ENCODE assay signal across 22 cellular contexts in genomic region chr2:109142416-109143210, GRCh38. TPM values are rescaled to one million over a fixed set of nuclear protein-coding genes. Genes with fewer than 3 reads are reported as not detected.
DNase-seq lines count a peak whose midpoint lies in the region; ATAC-seq and TF ChIP-seq lines count a peak whose summit lies in the region.
"Had no signal": no experiment of that assay in that cellular context is flagged by ENCODE, and none has a peak within 500 bp of the region (broad histone marks: within the 10 kb centered on the region; RNA-seq: fewer than 3 reads in every experiment).

No MANE protein-coding gene starts in this region.

- no peaks in the 10 kb centered on the region for H3F3A ChIP-seq in neural cell (ENCODE audit: insufficient read depth, low read length, poor library complexity, severe bottlenecking)

- H3K4me1 ChIP-seq in BLaER1 (peaks cover 80% of the 10 kb centered on the region), prostate gland (replicated peaks) (no peaks in the 10 kb centered on the region)
- H3K4me1 ChIP-seq in CD4-positive, alpha-beta memory T cell (ENCODE audit: insufficient read depth, low read length): peaks cover 24% of the 10 kb centered on the region
- H3K4me1 ChIP-seq: A549 had no signal

- TF ChIP-seq EP300 in neural cell (conservative IDR thresholded peaks at IDR 0.05; ENCODE audit: poor library complexity, severe bottlenecking): peak; percentile 95

- H3K4me2 ChIP-seq in BLaER1 (peak overlapping the region; percentile 74), neural cell (ENCODE audit: low read length) (no peak overlapping the region)
- H3K4me2 ChIP-seq: A549 had no signal

- WGBS in prostate gland: 93% methylated on average over 16 of the region's 16 CpGs

- H3K27ac ChIP-seq in BLaER1 (no peak overlapping the region; the same call in 1 of the 2 replicates), neural cell (ENCODE audit: low read length) (no peak overlapping the region), prostate gland (no peak overlapping the region)
- H3K27ac ChIP-seq in CD4-positive, alpha-beta memory T cell (ENCODE audit: low read depth, low read length): no peak overlapping the region
- H3K27ac ChIP-seq: A549, HL-60 had no signal

- H3K4me3 Mint-ChIP-seq in CD4-positive, alpha-beta memory T cell: peak overlapping the region in 4 of 8 donors; percentile 42 to 85 (median 60)
- H3K4me3 Mint-ChIP-seq in activated T-helper 17 cell treated with anti-CD3 and anti-CD28 coated beads, Interleukin-2, amount 50 U/mL, for 72 hours: peak overlapping the region; percentile 45
- no peak overlapping the region for H3K4me3 Mint-ChIP-seq in activated T-cell treated with anti-CD3 and anti-CD28 coated beads, Interleukin-2, amount 50 U/mL, for 4 hours
- H3K4me3 Mint-ChIP-seq: H9 had no signal

- no peaks in the 10 kb centered on the region for H3K79me2 ChIP-seq in neural cell (replicated peaks; ENCODE audit: insufficient read depth, low read length)

- H3K4me1 Mint-ChIP-seq in CD4-positive, alpha-beta memory T cell: peaks cover 10 to 35% (median 25%) of the 10 kb centered on the region in 4 donors
- peaks cover 11% of the 10 kb centered on the region for H3K4me1 Mint-ChIP-seq in activated T-helper 17 cell treated with anti-CD3 and anti-CD28 coated beads, Interleukin-2, amount 50 U/mL, for 72 hours
- H3K4me1 Mint-ChIP-seq in activated T-cell treated with anti-CD3 and anti-CD28 coated beads, Interleukin-2, amount 50 U/mL, for 4 hours (ENCODE audit: low read depth): peaks cover 34% of the 10 kb centered on the region
- H3K4me1 Mint-ChIP-seq: H9 had no signal

- DNase-seq in CD4-positive, alpha-beta memory T cell: no peak
- DNase-seq in activated T-cell treated with anti-CD3 and anti-CD28 coated beads, Interleukin-2, amount 50 U/mL, for 4 hours: no peak
- no peak for DNase-seq in prostate gland (ENCODE audit: low spot score)
- DNase-seq: C1 segment of cervical spinal cord, COR-L47, DMS 273 treated with DMSO at 0.1 percent for 48 hours, DND-41, H9, Kasumi-1, NCI-H1092 treated with DMSO at 0.1 percent for 48 hours, NCI-H2081, NCI-H2171 treated with DMSO at 0.1 percent for 48 hours, NCI-H446 treated with DMSO at 0.1 percent for 48 hours, NCI-H69 had no signal

- TF ChIP-seq CTCF in neural cell (IDR thresholded peaks at IDR 0.05; ENCODE audit: poor library complexity, severe bottlenecking): no peak
- no peak for TF ChIP-seq CTCF in prostate gland (IDR thresholded peaks at IDR 0.05)

- H3K36me3 ChIP-seq in BLaER1: 0 out of 2 replicates have a peak, but pooled peaks cover 5% of the 10 kb centered on the region
- H3K36me3 ChIP-seq in CD4-positive, alpha-beta memory T cell (ENCODE audit: insufficient read depth, low read length): no peaks in the 10 kb centered on the region
- no peaks in the 10 kb centered on the region for H3K36me3 ChIP-seq in neural cell (ENCODE audit: insufficient read depth, low read length)
- no peaks in the 10 kb centered on the region for H3K36me3 ChIP-seq in prostate gland

- no peak for TF ChIP-seq POLR2A in prostate gland (IDR thresholded peaks at IDR 0.05)

- H3K9me3 Mint-ChIP-seq in CD4-positive, alpha-beta memory T cell: no peaks in the 10 kb centered on the region
- H3K9me3 Mint-ChIP-seq in activated T-helper 17 cell treated with anti-CD3 and anti-CD28 coated beads, Interleukin-2, amount 50 U/mL, for 72 hours: no peaks in the 10 kb centered on the region
- no peaks in the 10 kb centered on the region for H3K9me3 Mint-ChIP-seq in activated T-cell treated with anti-CD3 and anti-CD28 coated beads, Interleukin-2, amount 50 U/mL, for 4 hours
- H3K9me3 Mint-ChIP-seq: H9 had no signal

- H4K20me1 ChIP-seq in BLaER1: peaks cover 71% of the 10 kb centered on the region
- no peaks in the 10 kb centered on the region for H4K20me1 ChIP-seq in neural cell (ENCODE audit: insufficient read depth)

- H3K4me3 ChIP-seq in BLaER1 (no peak overlapping the region), neural cell (ENCODE audit: low read length) (no peak overlapping the region), prostate gland (no peak overlapping the region)
- no peak overlapping the region for H3K4me3 ChIP-seq in CD4-positive, alpha-beta memory T cell (ENCODE audit: low read length in 2 of 2)
- H3K4me3 ChIP-seq: A549 had no signal

- CTCF ChIA-PET in CD4-positive, alpha-beta memory T cell (lab: Charles Lee; ENCODE audit: partially characterized antibody): interaction anchor here (0.7 kb wide), 1 partner anchor 9 kb away, joined by 3 read pairs; no protein-coding TSS in a partner anchor

- H3K27me3 ChIP-seq in BLaER1 (no peaks in the 10 kb centered on the region), neural cell (ENCODE audit: insufficient read depth, low read depth, low read length) (no peaks in the 10 kb centered on the region), prostate gland (replicated peaks; ENCODE audit: insufficient read depth) (peaks cover 3% of the 10 kb centered on the region)
- peaks cover 3% of the 10 kb centered on the region for H3K27me3 ChIP-seq in CD4-positive, alpha-beta memory T cell (ENCODE audit: insufficient read depth, low read length)

- H3K9me2 ChIP-seq in neural cell (ENCODE audit: insufficient read depth, low read length): no peaks in the 10 kb centered on the region

- TF ChIP-seq RAD21 in neural cell (conservative IDR thresholded peaks at IDR 0.05): no peak

- no peaks in the 10 kb centered on the region for H3K36me3 Mint-ChIP-seq in CD4-positive, alpha-beta memory T cell
- H3K36me3 Mint-ChIP-seq in activated T-helper 17 cell treated with anti-CD3 and anti-CD28 coated beads, Interleukin-2, amount 50 U/mL, for 72 hours (ENCODE audit: low read depth): no peaks in the 10 kb centered on the region
- H3K36me3 Mint-ChIP-seq in activated T-cell treated with anti-CD3 and anti-CD28 coated beads, Interleukin-2, amount 50 U/mL, for 4 hours (ENCODE audit: insufficient read depth): no peaks in the 10 kb centered on the region

- intact Hi-C loops in CD4-positive, alpha-beta memory T cell (cut with micrococcal nuclease): loop anchor here (5.0 kb wide), 1 partner anchor 110 kb away; no protein-coding TSS in a partner anchor
- intact Hi-C loops in prostate gland (cut with DNase I): no loop called here

- POLR2A ChIA-PET in CD4-positive, alpha-beta memory T cell (lab: Charles Lee; ENCODE audit: partially characterized antibody): no interaction called here

- H3K9ac ChIP-seq in BLaER1 (no peak overlapping the region), neural cell (ENCODE audit: low read length) (no peak overlapping the region)

- no peak overlapping the region for H2AFZ ChIP-seq in neural cell (ENCODE audit: low read depth, low read length)

- H3K27ac Mint-ChIP-seq in CD4-positive, alpha-beta memory T cell: peak overlapping the region in 4 of 7 donors; percentile 45 to 90 (median 56)
- H3K27ac Mint-ChIP-seq in activated T-helper 17 cell treated with anti-CD3 and anti-CD28 coated beads, Interleukin-2, amount 50 U/mL, for 72 hours: no peak overlapping the region
- H3K27ac Mint-ChIP-seq: H9 had no signal

- H3K9me3 ChIP-seq in BLaER1: no peaks in the 10 kb centered on the region
- H3K9me3 ChIP-seq in CD4-positive, alpha-beta memory T cell (ENCODE audit: control insufficient read depth in 1 of 2, low read length in 2 of 2): no peaks in the 10 kb centered on the region
- H3K9me3 ChIP-seq in neural cell (ENCODE audit: low read length): no peaks in the 10 kb centered on the region
- no peaks in the 10 kb centered on the region for H3K9me3 ChIP-seq in prostate gland
- H3K9me3 ChIP-seq: A549 had no signal

- peaks cover 19 to 24% of the 10 kb centered on the region in 2 donors for H3K27me3 Mint-ChIP-seq in CD4-positive, alpha-beta memory T cell
- peaks cover 39% of the 10 kb centered on the region for H3K27me3 Mint-ChIP-seq in activated T-helper 17 cell treated with anti-CD3 and anti-CD28 coated beads, Interleukin-2, amount 50 U/mL, for 72 hours
- peaks cover 16% of the 10 kb centered on the region for H3K27me3 Mint-ChIP-seq in activated T-cell treated with anti-CD3 and anti-CD28 coated beads, Interleukin-2, amount 50 U/mL, for 4 hours (ENCODE audit: low read depth)

- ATAC-seq in activated T-helper 17 cell treated with anti-CD3 and anti-CD28 coated beads, Interleukin-2, amount 50 U/mL, for 72 hours (replicated peaks): no peak
- ATAC-seq in activated T-cell treated with anti-CD3 and anti-CD28 coated beads, Interleukin-2, amount 50 U/mL, for 4 hours: no peak
- ATAC-seq in GM21515 (IDR thresholded peaks at IDR 0.05; ENCODE audit: unreplicated experiment): no peak
- ATAC-seq: A549, Right ventricle myocardium inferior had no signal

TF ChIP-seq in neural cell, 6 proteins besides CTCF, POLR2A, EP300 and RAD21:
- TF ChIP-seq MXI1 (conservative IDR thresholded peaks at IDR 0.05; ENCODE audit: poor library complexity, severe bottlenecking): no peak
- peak; percentile 69 for TF ChIP-seq POLR2AphosphoS5 (IDR thresholded peaks at IDR 0.05)

RNA-seq across cellular contexts. Expression of gene SH3RF3, which starts 13.6 kb away (rescaled TPM):
- 1 to 10 TPM; 2.1 to 2.2 TPM for total RNA-seq in CD4-positive, alpha-beta memory T cell
- under 1 TPM in 1 of 2 donors, not detected in 1; 0.26 TPM for polyA plus RNA-seq in CD4-positive, alpha-beta memory T cell
- under 1 TPM in 1 of 2 donors, not detected in 1; 0.05 TPM for total RNA-seq in activated T-helper 17 cell treated with anti-CD3 and anti-CD28 coated beads, Interleukin-2, amount 50 U/mL, for 72 hours
- polyA plus RNA-seq in neural cell: 0.52 and 0.53 TPM in 2 replicates
- polyA minus RNA-seq in neural cell: 1.2 and 1.7 TPM in 2 replicates
- under 1 TPM; 0.33 to 0.98 (median 0.89) TPM for total RNA-seq in activated T-cell treated with anti-CD3 and anti-CD28 coated beads, Interleukin-2, amount 50 U/mL, for 4 hours
- total RNA-seq in prostate gland: 10 to 100 TPM in 1 of 2 donors, 1 to 10 TPM in 1; 1.4 to 17.0 TPM
- total RNA-seq: G401 had no signal
